In the genomic region with DNA sequence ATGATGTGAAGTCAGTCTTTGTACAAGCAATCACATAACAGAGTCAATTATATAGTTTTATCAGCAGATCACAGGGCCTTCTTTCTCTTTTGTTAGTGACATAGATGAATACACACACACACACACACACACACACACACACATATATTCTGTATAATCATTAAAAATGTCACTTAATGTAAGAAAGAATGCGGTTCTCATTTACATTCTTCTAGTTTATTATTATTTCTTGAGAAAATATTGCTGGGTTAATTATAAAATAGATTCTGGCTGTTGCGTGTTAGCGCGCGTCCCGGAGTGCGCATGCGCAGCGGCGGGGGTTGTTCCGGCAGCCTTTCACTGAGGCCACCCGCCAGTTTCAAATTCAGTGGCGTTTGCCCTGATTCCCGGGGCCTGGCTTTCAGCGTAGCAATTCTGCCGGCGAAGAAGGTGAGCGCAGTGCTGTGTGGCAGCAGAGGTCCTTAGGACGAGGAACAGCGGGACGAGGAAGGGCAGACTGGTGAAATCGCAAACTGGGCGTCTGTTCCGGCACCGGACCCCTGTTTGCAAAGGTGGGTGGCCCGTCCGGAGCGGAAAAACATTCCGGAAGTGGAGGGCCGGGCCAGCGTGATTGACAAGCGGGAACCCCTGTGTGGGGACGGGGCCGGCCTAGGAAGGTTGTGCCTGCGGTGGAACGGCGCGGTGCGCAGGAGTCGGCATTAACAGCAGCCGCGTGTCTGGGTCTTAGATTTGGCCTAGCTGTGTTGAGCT, we compare ENCODE assay signal across 8 cellular contexts.
A peak's percentile ranks its signal among the peaks of the same experiment; 100 is the strongest.
DNase-seq lines count a peak whose midpoint lies in the region; ATAC-seq lines count a peak whose summit lies in the region.

No MANE protein-coding gene starts in this region.

- DNase-seq in COLO829 (ENCODE audit: low spot score): peak; percentile 35
- peak; percentile 86 for DNase-seq in LoVo (ENCODE audit: low spot score)
- DNase-seq in RPMI7951 (ENCODE audit: low read depth): peak; percentile 71
- DNase-seq in activated T-cell treated with anti-CD3 and anti-CD28 coated beads, Interleukin-2, amount 50 U/mL, for 48 hours: peak; percentile 76 to 77
- DNase-seq in mucosa of gallbladder (ENCODE audit: low spot score): peak; percentile 70
- peak; percentile 45 for DNase-seq in stimulated activated CD8-positive, alpha-beta memory T cell treated with anti-CD3 and anti-CD28 coated beads, Interleukin-15, amount 100 ng/mL, for 24 hours (ENCODE audit: low read depth)

- ATAC-seq in GM21717 (IDR thresholded peaks at IDR 0.05; ENCODE audit: unreplicated experiment): peak; percentile 72
- ATAC-seq in esophagus mucosa: peak; percentile 37

Comparison
In these comparisons a context has a peak if more than half of its experiments do, and no peak if none do; other contexts are left out.
1. Peak in every context shown above with its lines: DNase-seq and ATAC-seq.
2. DNase-seq: peak in every context shown above with its lines; median percentile 86 in LoVo; 76 in activated T-cell treated with anti-CD3 and anti-CD28 coated beads, Interleukin-2, amount 50 U/mL, for 48 hours; 71 in RPMI7951; 70 in mucosa of gallbladder; 45 in stimulated activated CD8-positive, alpha-beta memory T cell treated with anti-CD3 and anti-CD28 coated beads, Interleukin-15, amount 100 ng/mL, for 24 hours; 35 in COLO829.